Comparison of ENCODE assay signal across 1 cellular context in genomic region chr1:245070836-245071615, GRCh38.
TF ChIP-seq lines count a peak whose summit lies in the region.

No MANE protein-coding gene starts in this region.

TF ChIP-seq in IMR-90, 13 proteins besides CTCF, POLR2A, EP300 and RAD21 (continued from another document):
- TF ChIP-seq SMC3 (IDR thresholded peaks at IDR 0.05; ENCODE audit: low read depth, low read length) (no peak), BHLHE40 (IDR thresholded peaks at IDR 0.05; ENCODE audit: low read depth, low read length) (no peak), MAFK (IDR thresholded peaks at IDR 0.05; ENCODE audit: low read depth, low read length) (no peak), MXI1 (IDR thresholded peaks at IDR 0.05; ENCODE audit: borderline replicate concordance, low read depth, low read length) (no peak), FOS (IDR thresholded peaks at IDR 0.05; ENCODE audit: low read depth, low read length) (no peak), RCOR1 (IDR thresholded peaks at IDR 0.05; ENCODE audit: insufficient replicate concordance, low read length) (no peak)
- TF ChIP-seq, protein P1, sequence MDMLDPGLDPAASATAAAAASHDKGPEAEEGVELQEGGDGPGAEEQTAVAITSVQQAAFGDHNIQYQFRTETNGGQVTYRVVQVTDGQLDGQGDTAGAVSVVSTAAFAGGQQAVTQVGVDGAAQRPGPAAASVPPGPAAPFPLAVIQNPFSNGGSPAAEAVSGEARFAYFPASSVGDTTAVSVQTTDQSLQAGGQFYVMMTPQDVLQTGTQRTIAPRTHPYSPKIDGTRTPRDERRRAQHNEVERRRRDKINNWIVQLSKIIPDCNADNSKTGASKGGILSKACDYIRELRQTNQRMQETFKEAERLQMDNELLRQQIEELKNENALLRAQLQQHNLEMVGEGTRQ (IDR thresholded peaks at IDR 0.05; ENCODE audit: low read depth, low read length): no peak
